ENCODE assay signal across 21 cellular contexts in genomic region chr15:57160823-57161560, GRCh38.
DNase-seq lines count a peak whose midpoint lies in the region; ATAC-seq, FAIRE-seq and TF ChIP-seq lines count a peak whose summit lies in the region.
"Had no signal": no experiment of that assay in that cellular context is flagged by ENCODE, and none has a peak within 500 bp of the region (broad histone marks: within the 10 kb centered on the region; RNA-seq: fewer than 3 reads in every experiment).

No MANE protein-coding gene starts in this region.

- no peak overlapping the region for H3K4me2 ChIP-seq in A549

- H3K9me3 Mint-ChIP-seq in HFFc6, result no peaks in the 10 kb centered on the region
- H3K9me3 Mint-ChIP-seq: activated T-helper 1 cell treated with anti-CD3 and anti-CD28 coated beads, Interleukin-12 subunit alpha, Interleukin-12 subunit beta, Interleukin-2, Interleukin-4 antibody, amounts not matched to agents 30 ng/mL and 10 ng/mL and 1 ng/mL, durations not matched to agents 14 hours and 24 hours and 36 hours; CD4-positive, CD25-positive, alpha-beta regulatory T cell; nephron had no signal

- peaks cover 3% of the 10 kb centered on the region; the same call in 1 of the 2 replicates for H3K27me3 Mint-ChIP-seq in HFFc6 (ENCODE audit: insufficient read depth)
- H3K27me3 Mint-ChIP-seq: activated B cell treated with CpG ODN at 0.5 μM for 24 hours; CD4-positive, CD25-positive, alpha-beta regulatory T cell; T-helper 17 cell had no signal

- no peak for TF ChIP-seq POLR2A in A549 (IDR thresholded peaks at IDR 0.05; ENCODE audit: low read length)

- WGBS in A549 (ENCODE audit: missing lambda C conversion rate), result 11% methylated on average over 2 of the region's 2 CpGs
- 81 to 88% (median 86%) methylated on average over 2 of the region's 2 CpGs for WGBS in small intestine, 3 donors

- no peak for TF ChIP-seq EP300 in A549 (IDR thresholded peaks at IDR 0.05)

- H3K9me3 ChIP-seq in A549 (no peaks in the 10 kb centered on the region), small intestine (ENCODE audit: control insufficient read depth, low read depth) (no peaks in the 10 kb centered on the region)
- H3K9me3 ChIP-seq: prostate gland had no signal

- POLR2A ChIA-PET in A549 (lab: Yijun Ruan, JAX), result interaction anchor here (0.9 kb wide), 1 partner anchor 428 kb away, joined by 3 read pairs; the partner anchor contains the start of gene ZNF280D

- H3K4me3 Mint-ChIP-seq in HFFc6, result peak overlapping the region; percentile 29; the same call in 1 of the 2 replicates
- H3K4me3 Mint-ChIP-seq: activated B cell treated with CpG ODN at 0.5 μM for 24 hours; activated T-helper 1 cell treated with anti-CD3 and anti-CD28 coated beads, Interleukin-12 subunit alpha, Interleukin-12 subunit beta, Interleukin-2, Interleukin-4 antibody, amounts not matched to agents 30 ng/mL and 10 ng/mL and 1 ng/mL, durations not matched to agents 14 hours and 24 hours and 36 hours; CD4-positive, CD25-positive, alpha-beta regulatory T cell; nephron; T-helper 17 cell had no signal

- no peaks in the 10 kb centered on the region for H3K27me3 ChIP-seq in small intestine (ENCODE audit: control insufficient read depth in 2 of 2, insufficient read depth in 2 of 2, low read length in 2 of 2)

- no peak for TF ChIP-seq CTCF in A549 (IDR thresholded peaks at IDR 0.05)
- no peak for TF ChIP-seq CTCF in HFFc6 (IDR thresholded peaks at IDR 0.05)
- no peak for TF ChIP-seq CTCF in fibroblast of villous mesenchyme (IDR thresholded peaks at IDR 0.05; ENCODE audit: insufficient read depth, low read depth, low read length)

- CTCF ChIA-PET in A549 (lab: Yijun Ruan, JAX), result interaction anchor here (0.6 to 5.1 kb wide), 7 partner anchors 11 to 339 kb away, joined by 3 to 25 read pairs (median 3); no protein-coding TSS in a partner anchor

- DNase-seq in A549 (ENCODE audit: low read depth in 1 of 2, low spot score in 1 of 2) (peak in 1 of 2 experiments; percentile 24), HFFc6 (peak; percentile 88), fibroblast of villous mesenchyme (ENCODE audit: low read depth) (peak; percentile 46), NCI-H82 treated with DMSO at 0.1 percent for 48 hours (lab: John Stamatoyannopoulos, UW; ENCODE audit: unreplicated experiment) (no peak), cortex of kidney (lab: John Stamatoyannopoulos, UW) (no peak), UCSD-AML1 (lab: John Stamatoyannopoulos, UW; ENCODE audit: unreplicated experiment) (no peak), small intestine (no peak)
- DNase-seq: 8988T; activated B cell treated with CpG ODN at 0.5 μM for 24 hours; activated CD8-positive, alpha-beta memory T cell treated with anti-CD3 and anti-CD28 coated beads for 24 hours; CD4-positive, CD25-positive, alpha-beta regulatory T cell; DMS153; hippocampal formation; MV-4-11; NCI-H187 treated with DMSO at 0.1 percent for 48 hours; Right ventricle myocardium superior; T-helper 17 cell had no signal

- peak overlapping the region; percentile 74 for H3K27ac Mint-ChIP-seq in HFFc6
- H3K27ac Mint-ChIP-seq: activated B cell treated with CpG ODN at 0.5 μM for 24 hours; activated T-helper 1 cell treated with anti-CD3 and anti-CD28 coated beads, Interleukin-12 subunit alpha, Interleukin-12 subunit beta, Interleukin-2, Interleukin-4 antibody, amounts not matched to agents 30 ng/mL and 10 ng/mL and 1 ng/mL, durations not matched to agents 14 hours and 24 hours and 36 hours; T-helper 17 cell had no signal

- H3K4me3 ChIP-seq in A549, result no peak overlapping the region
- no peak overlapping the region for H3K4me3 ChIP-seq in fibroblast of villous mesenchyme (ENCODE audit: low read depth, low read length)
- no peak overlapping the region for H3K4me3 ChIP-seq in small intestine (ENCODE audit: low read depth in 1 of 2, low read length in 2 of 2)
- H3K4me3 ChIP-seq: prostate gland had no signal

- FAIRE-seq in A549 (lab: Jason Lieb, UNC), result peak; percentile 36
- no peak for FAIRE-seq in small intestine (lab: Jason Lieb, UNC)

- H3K27ac ChIP-seq in A549 (no peak overlapping the region), small intestine (ENCODE audit: low read depth in 1 of 2, low read length in 1 of 2) (no peak overlapping the region)
- H3K27ac ChIP-seq: prostate gland had no signal

- H3K36me3 Mint-ChIP-seq in HFFc6 (ENCODE audit: low read depth), result peaks cover 16% of the 10 kb centered on the region

- TF ChIP-seq RAD21 in A549 (conservative IDR thresholded peaks at IDR 0.05 in 1 of 2, IDR thresholded peaks at IDR 0.05 in 1 of 2), result no peak

- ATAC-seq in A549 (peak in 1 of 2 experiments; percentile 79; a peak in 3 of 6 replicates), SK-N-SH treated with all-trans-retinoic acid at 6 μM for 48 hours (peak; percentile 77)
- ATAC-seq: T-helper 17 cell had no signal

- H3K4me1 ChIP-seq in A549 (peaks cover 30% of the 10 kb centered on the region), small intestine (ENCODE audit: control insufficient read depth in 2 of 2, insufficient read depth in 1 of 2, low read depth in 1 of 2, low read length in 1 of 2) (no peaks in the 10 kb centered on the region)
- H3K4me1 ChIP-seq: prostate gland had no signal

- peaks cover 66% of the 10 kb centered on the region for H3K4me1 Mint-ChIP-seq in HFFc6 (ENCODE audit: low read depth)

- H3K36me3 ChIP-seq in small intestine (ENCODE audit: control insufficient read depth in 2 of 2, insufficient read depth in 2 of 2, low read length in 2 of 2), result no peaks in the 10 kb centered on the region
- H3K36me3 ChIP-seq: prostate gland had no signal

TF ChIP-seq in A549, 52 proteins besides CTCF, POLR2A, EP300 and RAD21:
- TF ChIP-seq NR3C1 (IDR thresholded peaks at IDR 0.05) (no peak), HES2 (IDR thresholded peaks at IDR 0.05) (no peak), BCL3 (IDR thresholded peaks at IDR 0.05) (no peak), CHD2 (IDR thresholded peaks at IDR 0.05; ENCODE audit: low read length, partially characterized antibody) (no peak)
TF ChIP-seq in A549: peak in this region for 0.

TF ChIP-seq in SK-N-SH treated with all-trans-retinoic acid at 6 μM for 48 hours, 23 proteins besides CTCF, POLR2A, EP300 and RAD21:
- no peak for TF ChIP-seq ZNF565 (CRISPR knock-in tag; conservative IDR thresholded peaks at IDR 0.05; ENCODE audit: low read depth)
- TF ChIP-seq ZFP3 (CRISPR knock-in tag; IDR thresholded peaks at IDR 0.05), result peak; percentile 74; the same call in 1 of the 2 replicates
- no peak for TF ChIP-seq SNAI2 (CRISPR knock-in tag; IDR thresholded peaks at IDR 0.05)

Comparison
In these comparisons a context has a peak if more than half of its experiments do, and no peak if none do; other contexts are left out.
1. DNase-seq: peak in HFFc6 (single experiment) and fibroblast of villous mesenchyme (single experiment); none in NCI-H82 treated with DMSO at 0.1 percent for 48 hours (single experiment), cortex of kidney (single experiment), UCSD-AML1 (single experiment) and small intestine (single experiment).